Comparison of ENCODE assay signal across 17 cellular contexts in genomic region chr15:88997531-88997930, GRCh38.
DNase-seq lines count a peak whose midpoint lies in the region; ATAC-seq, FAIRE-seq and TF ChIP-seq lines count a peak whose summit lies in the region.
"Had no signal": no experiment of that assay in that cellular context is flagged by ENCODE, and none has a peak within 500 bp of the region (broad histone marks: within the 10 kb centered on the region; RNA-seq: fewer than 3 reads in every experiment).

No MANE protein-coding gene starts in this region.

- BruUV-seq in IMR-90 (replicated peaks; lab: Mats Ljungman, UMichigan): no TSS peak
- no TSS peak for BruUV-seq in K562 (replicated peaks; lab: Mats Ljungman, UMichigan)

- peaks cover 41% of the 10 kb centered on the region for H3K36me3 Mint-ChIP-seq in GM23338 (ENCODE audit: low read depth)
- no peaks in the 10 kb centered on the region for H3K36me3 Mint-ChIP-seq in type B pancreatic cell
- H3K36me3 Mint-ChIP-seq in stimulated activated effector memory CD8-positive, alpha-beta T cell treated with anti-CD3 and anti-CD28 coated beads, Interleukin-12 subunit alpha, Interleukin-12 subunit beta, amount 100 ng/mL, for 72 hours: no peaks in the 10 kb centered on the region
- H3K36me3 Mint-ChIP-seq: CD4-positive, alpha-beta memory T cell had no signal

- no peak overlapping the region for H3K18ac ChIP-seq in IMR-90 (ENCODE audit: low read depth, low read length)

- intact Hi-C loops in IMR-90 (cut with micrococcal nuclease): no loop called here
- intact Hi-C loops in K562 (cut with micrococcal nuclease): no loop called here

- DNase-seq in GM23338 (ENCODE audit: low spot score): no peak
- no peak for DNase-seq in IMR-90
- no peak for DNase-seq in K562 (ENCODE audit: extremely low read depth in 1 of 4, low spot score in 3 of 4)
- DNase-seq in type B pancreatic cell (ENCODE audit: extremely low spot score, unreplicated experiment): no peak
- no peak for DNase-seq in germinal center (ENCODE audit: low spot score)
- DNase-seq in stimulated activated effector memory CD8-positive, alpha-beta T cell treated with anti-CD3 and anti-CD28 coated beads, Interleukin-12 subunit alpha, Interleukin-12 subunit beta, amount 100 ng/mL, for 72 hours (ENCODE audit: low spot score in 2 of 2): no peak
- DNase-seq in brain microvascular endothelial cell: no peak
- DNase-seq: C1 segment of cervical spinal cord; CD4-positive, alpha-beta memory T cell; COR-L47; DMS153; DND-41; GM23248; HCEC 1CT had no signal

- H3K56ac ChIP-seq in IMR-90 (ENCODE audit: extremely low read depth, insufficient read depth, low read length): no peak overlapping the region

- H2AFZ ChIP-seq in GM23338 (no peak overlapping the region), IMR-90 (replicated peaks; ENCODE audit: low read length, poor library complexity) (no peak overlapping the region), K562 (ENCODE audit: low read depth, low read length) (0 out of 2 replicates have a peak overlapping the region, but pooled peaks have one; percentile 8)
- H2AFZ ChIP-seq: GM23248 had no signal

- H3K4me3 ChIP-seq in GM23338 (no peak overlapping the region), IMR-90 (ENCODE audit: insufficient read depth, low read depth, low read length) (no peak overlapping the region), K562 (no peak overlapping the region), brain microvascular endothelial cell (ENCODE audit: low read depth, low read length) (no peak overlapping the region)
- H3K4me3 ChIP-seq: GM23248 had no signal

- peaks cover 80% of the 10 kb centered on the region for H3K4me1 Mint-ChIP-seq in GM23338
- peaks cover 4% of the 10 kb centered on the region for H3K4me1 Mint-ChIP-seq in type B pancreatic cell (ENCODE audit: unreplicated experiment)
- H3K4me1 Mint-ChIP-seq in stimulated activated effector memory CD8-positive, alpha-beta T cell treated with anti-CD3 and anti-CD28 coated beads, Interleukin-12 subunit alpha, Interleukin-12 subunit beta, amount 100 ng/mL, for 72 hours: peaks cover 5% of the 10 kb centered on the region

- no peak overlapping the region for H3K14ac ChIP-seq in IMR-90 (replicated peaks; ENCODE audit: low read depth, low read length)

- no peak overlapping the region for H4K5ac ChIP-seq in IMR-90 (ENCODE audit: low read depth, low read length)

- no peak for FAIRE-seq in K562 (lab: Jason Lieb, UNC)
- FAIRE-seq: G401.6, GM12892, H54 had no signal

- H3K9me1 ChIP-seq in IMR-90 (ENCODE audit: insufficient read depth, low read length) (peaks cover 8% of the 10 kb centered on the region), K562 (ENCODE audit: control insufficient read depth, insufficient read depth, low read length) (no peaks in the 10 kb centered on the region)

- no peaks in the 10 kb centered on the region for H4K20me1 ChIP-seq in GM23338 (replicated peaks; ENCODE audit: insufficient read depth)
- peaks cover 1% of the 10 kb centered on the region; the same call in 1 of the 2 replicates for H4K20me1 ChIP-seq in IMR-90 (ENCODE audit: insufficient read depth, low read length)
- H4K20me1 ChIP-seq in K562 (replicated peaks; ENCODE audit: control insufficient read depth, insufficient read depth, low read length): no peaks in the 10 kb centered on the region

- H2BK20ac ChIP-seq in IMR-90 (ENCODE audit: low read depth, low read length): 0 out of 2 replicates have a peak overlapping the region, but pooled peaks have one; percentile 1

- H3K23ac ChIP-seq in IMR-90 (ENCODE audit: low read depth, low read length): no peak overlapping the region

- no peaks in the 10 kb centered on the region for H3K9me2 ChIP-seq in GM23338 (ENCODE audit: insufficient read depth)

- H2AK9ac ChIP-seq in IMR-90 (replicated peaks; ENCODE audit: low read depth, low read length, poor library complexity): no peak overlapping the region

- H3K27me3 ChIP-seq in GM23338 (ENCODE audit: insufficient read depth) (peaks cover 14% of the 10 kb centered on the region; the same call in 1 of the 2 replicates), IMR-90 (ENCODE audit: control insufficient read depth, insufficient read depth, low read length) (no peaks in the 10 kb centered on the region), K562 (ENCODE audit: control insufficient read depth in 2 of 2, insufficient read depth in 2 of 2, low read length in 2 of 2) (no peaks in the 10 kb centered on the region), brain microvascular endothelial cell (replicated peaks) (no peaks in the 10 kb centered on the region)

- in situ Hi-C loops in IMR-90 (cut with MboI; ENCODE audit: low sequenced_read_pairs): no loop called here
- in situ Hi-C loops in K562 (cut with MboI): no loop called here
- in situ Hi-C loops in brain microvascular endothelial cell (cut with HindIII; ENCODE audit: low pct_ligation_motif_present, low sequenced_read_pairs): no loop called here

- H2AK5ac ChIP-seq in IMR-90 (ENCODE audit: low read depth, low read length): no peak overlapping the region

- H3F3A ChIP-seq in GM23338 (replicated peaks; ENCODE audit: low read depth): peaks cover 14% of the 10 kb centered on the region; the same call in 1 of the 2 replicates

- no peaks in the 10 kb centered on the region for H3K79me1 ChIP-seq in IMR-90 (ENCODE audit: low read depth in 1 of 2, low read length in 2 of 2)

- H4K91ac ChIP-seq in IMR-90 (ENCODE audit: insufficient read depth, low read depth, low read length): no peak overlapping the region

- no peak overlapping the region for H3K4ac ChIP-seq in IMR-90 (ENCODE audit: low read depth, low read length)

- H3K27ac Mint-ChIP-seq in GM23338 (0 out of 2 replicates have a peak overlapping the region, but pooled peaks have one; percentile 2), type B pancreatic cell (peak overlapping the region; percentile 78)
- no peak overlapping the region for H3K27ac Mint-ChIP-seq in stimulated activated effector memory CD8-positive, alpha-beta T cell treated with anti-CD3 and anti-CD28 coated beads, Interleukin-12 subunit alpha, Interleukin-12 subunit beta, amount 100 ng/mL, for 72 hours

- H3K9ac ChIP-seq in IMR-90 (ENCODE audit: low read depth, low read length) (no peak overlapping the region), K562 (ENCODE audit: insufficient read depth in 1 of 2, low read depth in 2 of 2, low read length in 2 of 2) (no peak overlapping the region; a peak in 1 of 4 replicates)
- H3K9ac ChIP-seq: GM23248 had no signal

- no peak for TF ChIP-seq EP300 in K562 (IDR thresholded peaks at IDR 0.05; ENCODE audit: low read length)

- H3K9me3 Mint-ChIP-seq in GM23338 (peaks cover 3% of the 10 kb centered on the region; the same call in 1 of the 3 replicates), type B pancreatic cell (no peaks in the 10 kb centered on the region)
- no peaks in the 10 kb centered on the region for H3K9me3 Mint-ChIP-seq in stimulated activated effector memory CD8-positive, alpha-beta T cell treated with anti-CD3 and anti-CD28 coated beads, Interleukin-12 subunit alpha, Interleukin-12 subunit beta, amount 100 ng/mL, for 72 hours
- H3K9me3 Mint-ChIP-seq: CD4-positive, alpha-beta memory T cell had no signal

- no peak for TF ChIP-seq RAD21 in IMR-90 (IDR thresholded peaks at IDR 0.05; ENCODE audit: low read length)
- TF ChIP-seq RAD21 in K562 (CRISPR knock-in tag; conservative IDR thresholded peaks at IDR 0.05 in 1 of 2, IDR thresholded peaks at IDR 0.05 in 1 of 2): no peak

- peaks cover 60% of the 10 kb centered on the region for H3K4me1 ChIP-seq in GM23338 (ENCODE audit: insufficient read depth)
- H3K4me1 ChIP-seq in IMR-90 (ENCODE audit: control insufficient read depth, insufficient read depth, low read length): peaks cover 15% of the 10 kb centered on the region
- peaks cover 10 to 17% of the 10 kb centered on the region in 2 experiments for H3K4me1 ChIP-seq in K562 (replicated peaks in 1 of 2; ENCODE audit: control insufficient read depth in 2 of 2, insufficient read depth in 2 of 2, low read length in 2 of 2)

- H3K27ac ChIP-seq in GM23338 (ENCODE audit: low read depth) (no peak overlapping the region), IMR-90 (ENCODE audit: insufficient read depth, low read length) (no peak overlapping the region), K562 (ENCODE audit: extremely low read depth, low read depth, low read length) (no peak overlapping the region), brain microvascular endothelial cell (no peak overlapping the region)
- H3K27ac ChIP-seq: GM23248 had no signal

- TF ChIP-seq POLR2A in IMR-90 (IDR thresholded peaks at IDR 0.05; ENCODE audit: low read depth, low read length) (no peak), K562 (conservative IDR thresholded peaks at IDR 0.05) (no peak)

- no peak overlapping the region for H2BK5ac ChIP-seq in IMR-90 (ENCODE audit: low read depth, low read length, poor library complexity, severe bottlenecking)

- H3K9me3 ChIP-seq in IMR-90 (ENCODE audit: control insufficient read depth, insufficient read depth, low read length): no peaks in the 10 kb centered on the region
- no peaks in the 10 kb centered on the region for H3K9me3 ChIP-seq in K562 (replicated peaks; ENCODE audit: control insufficient read depth, insufficient read depth, low read depth, low read length)

- no peak for ATAC-seq in GM23338
- ATAC-seq in IMR-90 (ENCODE audit: low read depth): no peak
- no peak for ATAC-seq in K562
- no peak for ATAC-seq in stimulated activated effector memory CD8-positive, alpha-beta T cell treated with anti-CD3 and anti-CD28 coated beads, Interleukin-12 subunit alpha, Interleukin-12 subunit beta, amount 100 ng/mL, for 72 hours

- no peak overlapping the region for H2BK120ac ChIP-seq in IMR-90 (ENCODE audit: low read depth, low read length)

- H3K79me2 ChIP-seq in GM23338 (replicated peaks; ENCODE audit: insufficient read depth): 0 out of 2 replicates have a peak, but pooled peaks cover 6% of the 10 kb centered on the region
- no peaks in the 10 kb centered on the region for H3K79me2 ChIP-seq in K562 (ENCODE audit: control insufficient read depth, insufficient read depth, low read length)

- dilution Hi-C loops in IMR-90 (cut with HindIII; ENCODE audit: low sequenced_read_pairs, unreplicated experiment): no loop called here

- POLR2A ChIA-PET in IMR-90 (lab: Charles Lee; ENCODE audit: unreplicated experiment): no interaction called here
- POLR2A ChIA-PET in K562 (lab: Yijun Ruan, JAX): no interaction called here

- H3K4me2 ChIP-seq in GM23338: peak overlapping the region; percentile 54; the same call in 1 of the 2 replicates
- H3K4me2 ChIP-seq in IMR-90 (ENCODE audit: low read depth, low read length): no peak overlapping the region
- H3K4me2 ChIP-seq in K562 (ENCODE audit: insufficient read depth, low read length): no peak overlapping the region

- TF ChIP-seq CTCF in GM23338 (conservative IDR thresholded peaks at IDR 0.05; ENCODE audit: low read depth in 2 of 2) (no peak), IMR-90 (conservative IDR thresholded peaks at IDR 0.05; ENCODE audit: low read depth, low read length) (no peak), K562 (IDR thresholded peaks at IDR 0.05 in 2 of 3, conservative IDR thresholded peaks at IDR 0.05 in 1 of 3; ENCODE audit: insufficient read depth in 2 of 3, low read depth in 1 of 3, low read length in 3 of 3) (no peak), type B pancreatic cell (conservative IDR thresholded peaks at IDR 0.05) (no peak), brain microvascular endothelial cell (IDR thresholded peaks at IDR 0.05; ENCODE audit: low read depth, low read length, missing control alignments) (no peak)

- H3K27me3 Mint-ChIP-seq in GM23338 (ENCODE audit: insufficient read depth, low read depth, poor library complexity): peaks cover 11% of the 10 kb centered on the region
- peaks cover 3% of the 10 kb centered on the region for H3K27me3 Mint-ChIP-seq in type B pancreatic cell

- H4K8ac ChIP-seq in IMR-90 (ENCODE audit: low read depth in 2 of 2, low read length in 2 of 2): no peak overlapping the region

- H3K36me3 ChIP-seq in GM23338 (ENCODE audit: insufficient read depth) (no peaks in the 10 kb centered on the region), IMR-90 (ENCODE audit: control insufficient read depth, insufficient read depth, low read length) (no peaks in the 10 kb centered on the region), K562 (ENCODE audit: control insufficient read depth, insufficient read depth, low read length) (no peaks in the 10 kb centered on the region), brain microvascular endothelial cell (replicated peaks) (no peaks in the 10 kb centered on the region)

- H2BK15ac ChIP-seq in IMR-90 (ENCODE audit: low read depth, low read length): no peak overlapping the region

- CTCF ChIA-PET in IMR-90 (lab: Yijun Ruan, JAX) (no interaction called here), K562 (lab: Yijun Ruan, JAX; ENCODE audit: low intra/inter-chr PET ratio) (no interaction called here)

- WGBS in IMR-90 (ENCODE audit: extremely low coverage in 2 of 2, insufficient read length in 1 of 2), 2 experiments: 100% methylated on average over 2 of the region's 3 CpGs; no CpG with 5 or more reads in 1 of the 2 experiments
- WGBS in K562 (ENCODE audit: insufficient coverage, low coverage, missing lambda C conversion rate): 55% methylated on average over 2 of the region's 3 CpGs

- peak overlapping the region; percentile 1; the same call in 1 of the 3 replicates for H3K4me3 Mint-ChIP-seq in GM23338
- H3K4me3 Mint-ChIP-seq in type B pancreatic cell: peak overlapping the region; percentile 29
- no peak overlapping the region for H3K4me3 Mint-ChIP-seq in stimulated activated effector memory CD8-positive, alpha-beta T cell treated with anti-CD3 and anti-CD28 coated beads, Interleukin-12 subunit alpha, Interleukin-12 subunit beta, amount 100 ng/mL, for 72 hours
- H3K4me3 Mint-ChIP-seq: CD4-positive, alpha-beta memory T cell had no signal
